Comparison of ENCODE assay signal across 8 cellular contexts in genomic region chr6:27295301-27296079, GRCh38. TPM values are rescaled to one million over a fixed set of nuclear protein-coding genes. Genes with fewer than 3 reads are reported as not detected.
A peak's percentile ranks its signal among the peaks of the same experiment; 100 is the strongest.
DNase-seq lines count a peak whose midpoint lies in the region; ATAC-seq and TF ChIP-seq lines count a peak whose summit lies in the region.

No MANE protein-coding gene starts in this region.

- H3K27me3 Mint-ChIP-seq in CD4-positive, alpha-beta memory T cell: peaks cover 73% of the 10 kb centered on the region in 2 donors
- peaks cover 62 to 87% of the 10 kb centered on the region in 2 donors for H3K27me3 Mint-ChIP-seq in natural killer cell treated with Interleukin-12 subunit alpha and Interleukin-12 subunit beta and Interleukin-15 and Interleukin-18, amount 100 ng/mL, for 72 hours
- peaks cover 76% of the 10 kb centered on the region for H3K27me3 Mint-ChIP-seq in activated T-helper 17 cell treated with anti-CD3 and anti-CD28 coated beads, Interleukin-2, amount 50 U/mL, for 72 hours

- H3K36me3 Mint-ChIP-seq in CD4-positive, alpha-beta memory T cell: peaks cover 9 to 15% of the 10 kb centered on the region in 2 donors
- H3K36me3 Mint-ChIP-seq in natural killer cell treated with Interleukin-12 subunit alpha and Interleukin-12 subunit beta and Interleukin-15 and Interleukin-18, amount 100 ng/mL, for 72 hours: peaks cover 45% of the 10 kb centered on the region
- peaks cover 13% of the 10 kb centered on the region for H3K36me3 Mint-ChIP-seq in activated T-helper 17 cell treated with anti-CD3 and anti-CD28 coated beads, Interleukin-2, amount 50 U/mL, for 72 hours (ENCODE audit: low read depth)

- no peak for DNase-seq in CD4-positive, alpha-beta memory T cell
- peak; percentile 52 for DNase-seq in iPS-NIHi7 (ENCODE audit: extremely low spot score)
- DNase-seq in natural killer cell treated with Interleukin-12 subunit alpha and Interleukin-12 subunit beta and Interleukin-15 and Interleukin-18, amount 100 ng/mL, for 72 hours (ENCODE audit: low spot score): no peak
- no peak for DNase-seq in testis
- no peak for DNase-seq in activated T-cell treated with anti-CD3 and anti-CD28 coated beads, Interleukin-2, amount 50 U/mL, for 48 hours

- ATAC-seq in natural killer cell treated with Interleukin-12 subunit alpha and Interleukin-12 subunit beta and Interleukin-15 and Interleukin-18, amount 100 ng/mL, for 72 hours: no peak
- no peak for ATAC-seq in activated T-helper 17 cell treated with anti-CD3 and anti-CD28 coated beads, Interleukin-2, amount 50 U/mL, for 72 hours (replicated peaks)

- peak overlapping the region in 5 of 8 donors; percentile 27 to 73 (median 43) for H3K4me3 Mint-ChIP-seq in CD4-positive, alpha-beta memory T cell
- no peak overlapping the region for H3K4me3 Mint-ChIP-seq in natural killer cell treated with Interleukin-12 subunit alpha and Interleukin-12 subunit beta and Interleukin-15 and Interleukin-18, amount 100 ng/mL, for 72 hours
- H3K4me3 Mint-ChIP-seq in activated T-helper 17 cell treated with anti-CD3 and anti-CD28 coated beads, Interleukin-2, amount 50 U/mL, for 72 hours: no peak overlapping the region

- H3K9me3 ChIP-seq in CD4-positive, alpha-beta memory T cell (ENCODE audit: control insufficient read depth in 1 of 2, low read length in 2 of 2): no peaks in the 10 kb centered on the region
- H3K9me3 ChIP-seq in HUES48 (ENCODE audit: control insufficient read depth, insufficient read depth, low read length) (no peaks in the 10 kb centered on the region), testis (no peaks in the 10 kb centered on the region)

- no peaks in the 10 kb centered on the region for H3K36me3 ChIP-seq in CD4-positive, alpha-beta memory T cell (ENCODE audit: insufficient read depth, low read length)
- H3K36me3 ChIP-seq in HUES48 (ENCODE audit: control insufficient read depth, insufficient read depth, low read length) (no peaks in the 10 kb centered on the region), testis (ENCODE audit: low read depth, missing control alignments) (no peaks in the 10 kb centered on the region)

- CTCF ChIA-PET in CD4-positive, alpha-beta memory T cell (lab: Charles Lee; ENCODE audit: partially characterized antibody): interaction anchor here (0.9 kb wide), 1 partner anchor 9 kb away, joined by 3 read pairs; no protein-coding TSS in a partner anchor

- no peaks in the 10 kb centered on the region for H3K4me1 ChIP-seq in CD4-positive, alpha-beta memory T cell (ENCODE audit: insufficient read depth, low read length)
- H3K4me1 ChIP-seq in HUES48 (ENCODE audit: control insufficient read depth, insufficient read depth, low read length) (no peaks in the 10 kb centered on the region), testis (no peaks in the 10 kb centered on the region)

- peaks cover 61% of the 10 kb centered on the region for H3K27me3 ChIP-seq in CD4-positive, alpha-beta memory T cell (ENCODE audit: insufficient read depth, low read length)
- H3K27me3 ChIP-seq in HUES48 (ENCODE audit: control insufficient read depth, insufficient read depth, low read length) (peaks cover 34% of the 10 kb centered on the region), testis (no peaks in the 10 kb centered on the region)

- peak overlapping the region in 5 of 7 donors; percentile 57 to 93 (median 81) for H3K27ac Mint-ChIP-seq in CD4-positive, alpha-beta memory T cell
- peak overlapping the region in 1 of 2 donors; percentile 9 for H3K27ac Mint-ChIP-seq in natural killer cell treated with Interleukin-12 subunit alpha and Interleukin-12 subunit beta and Interleukin-15 and Interleukin-18, amount 100 ng/mL, for 72 hours
- H3K27ac Mint-ChIP-seq in activated T-helper 17 cell treated with anti-CD3 and anti-CD28 coated beads, Interleukin-2, amount 50 U/mL, for 72 hours: no peak overlapping the region

- H3K9me3 Mint-ChIP-seq in CD4-positive, alpha-beta memory T cell: peaks cover 5 to 70% (median 57%) of the 10 kb centered on the region in 8 donors
- H3K9me3 Mint-ChIP-seq in natural killer cell treated with Interleukin-12 subunit alpha and Interleukin-12 subunit beta and Interleukin-15 and Interleukin-18, amount 100 ng/mL, for 72 hours: peaks cover 12% of the 10 kb centered on the region
- peaks cover 11% of the 10 kb centered on the region for H3K9me3 Mint-ChIP-seq in activated T-helper 17 cell treated with anti-CD3 and anti-CD28 coated beads, Interleukin-2, amount 50 U/mL, for 72 hours

- H3K9ac ChIP-seq in HUES48 (ENCODE audit: low read depth, low read length): no peak overlapping the region

- no peak overlapping the region for H3K4me3 ChIP-seq in CD4-positive, alpha-beta memory T cell (ENCODE audit: low read length in 2 of 2)
- H3K4me3 ChIP-seq in HUES48 (ENCODE audit: low read depth, low read length) (peak overlapping the region; percentile 62), WI38 (ENCODE audit: low read depth, low read length) (peak overlapping the region; percentile 70), testis (peak overlapping the region in 1 of 2 donors; percentile 39)

- WGBS in testis, 2 donors: 3 to 4% methylated on average over 20 of the region's 20 CpGs

- intact Hi-C loops in CD4-positive, alpha-beta memory T cell (cut with micrococcal nuclease): loop anchor here (2.0 to 5.0 kb wide), 2 partner anchors 15 to 377 kb away; no protein-coding TSS in a partner anchor
- intact Hi-C loops in testis (cut with DNase I; ENCODE audit: low total_unique reads): no loop called here

- no peak for TF ChIP-seq POLR2A in testis (IDR thresholded peaks at IDR 0.05)

- H3K4me1 Mint-ChIP-seq in CD4-positive, alpha-beta memory T cell: peaks cover 0 to 3% (median 0%) of the 10 kb centered on the region in 4 donors
- H3K4me1 Mint-ChIP-seq in natural killer cell treated with Interleukin-12 subunit alpha and Interleukin-12 subunit beta and Interleukin-15 and Interleukin-18, amount 100 ng/mL, for 72 hours (ENCODE audit: low read depth in 2 of 2): peaks cover 5 to 11% of the 10 kb centered on the region in 2 donors
- no peaks in the 10 kb centered on the region for H3K4me1 Mint-ChIP-seq in activated T-helper 17 cell treated with anti-CD3 and anti-CD28 coated beads, Interleukin-2, amount 50 U/mL, for 72 hours

- TF ChIP-seq CTCF in WI38 (IDR thresholded peaks at IDR 0.05; ENCODE audit: low read depth, low read length) (no peak), testis (IDR thresholded peaks at IDR 0.05) (no peak)

- no peak overlapping the region for H3K27ac ChIP-seq in CD4-positive, alpha-beta memory T cell (ENCODE audit: low read depth, low read length)
- H3K27ac ChIP-seq in HUES48 (ENCODE audit: low read depth, low read length) (no peak overlapping the region), testis (no peak overlapping the region)

- POLR2A ChIA-PET in CD4-positive, alpha-beta memory T cell (lab: Charles Lee; ENCODE audit: partially characterized antibody): interaction anchor here (1.2 kb wide), 1 partner anchor 21 kb away, joined by 3 read pairs; no protein-coding TSS in a partner anchor

RNA-seq across cellular contexts. Expression of gene POM121L2, which starts 16.6 kb away (rescaled TPM):
- not detected for total RNA-seq in CD4-positive, alpha-beta memory T cell
- polyA plus RNA-seq in CD4-positive, alpha-beta memory T cell: not detected
- total RNA-seq in natural killer cell treated with Interleukin-12 subunit alpha and Interleukin-12 subunit beta and Interleukin-15 and Interleukin-18, amount 100 ng/mL, for 72 hours: not detected
- 1 to 10 TPM; 4.2 to 5.1 TPM for total RNA-seq in testis
- 18.4 TPM for polyA plus RNA-seq in testis (ENCODE audit: insufficient read depth, low read depth, low replicate concordance)
- total RNA-seq in activated T-helper 17 cell treated with anti-CD3 and anti-CD28 coated beads, Interleukin-2, amount 50 U/mL, for 72 hours: not detected

RNA-seq across cellular contexts. Expression of gene PRSS16, which starts 48.0 kb away (rescaled TPM):
- 1 to 10 TPM; 1.9 to 2.5 TPM for total RNA-seq in CD4-positive, alpha-beta memory T cell
- 1 to 10 TPM; 1.5 to 3.3 TPM for polyA plus RNA-seq in CD4-positive, alpha-beta memory T cell
- not detected for total RNA-seq in natural killer cell treated with Interleukin-12 subunit alpha and Interleukin-12 subunit beta and Interleukin-15 and Interleukin-18, amount 100 ng/mL, for 72 hours
- 1 to 10 TPM; 7.9 to 8.6 TPM for total RNA-seq in testis
- 4.5 TPM for polyA plus RNA-seq in testis (ENCODE audit: insufficient read depth, low read depth, low replicate concordance)
- total RNA-seq in activated T-helper 17 cell treated with anti-CD3 and anti-CD28 coated beads, Interleukin-2, amount 50 U/mL, for 72 hours: 1 to 10 TPM; 1.8 to 2.6 TPM

Comparison
In these comparisons a context has a peak if more than half of its experiments do, and no peak if none do; other contexts are left out.
1. H3K4me3 ChIP-seq: peak in HUES48 (single experiment) and WI38 (single experiment); none in CD4-positive, alpha-beta memory T cell (0 of 2).
2. H3K4me3 Mint-ChIP-seq: peak in CD4-positive, alpha-beta memory T cell (5 of 8); none in natural killer cell treated with Interleukin-12 subunit alpha and Interleukin-12 subunit beta and Interleukin-15 and Interleukin-18, amount 100 ng/mL, for 72 hours (single experiment) and activated T-helper 17 cell treated with anti-CD3 and anti-CD28 coated beads, Interleukin-2, amount 50 U/mL, for 72 hours (single experiment).
3. RNA of gene POM121L2, which starts 16.6 kb away (total RNA-seq): 4.2 to 5.1 TPM in testis; not detected in CD4-positive, alpha-beta memory T cell, not detected in activated T-helper 17 cell treated with anti-CD3 and anti-CD28 coated beads, Interleukin-2, amount 50 U/mL, for 72 hours and not detected in natural killer cell treated with Interleukin-12 subunit alpha and Interleukin-12 subunit beta and Interleukin-15 and Interleukin-18, amount 100 ng/mL, for 72 hours; every median in the first group is over 4 times any median in the second.